1 cellular context compared by ENCODE assay signal in genomic region chr14:75453817-75454434, GRCh38.
TF ChIP-seq lines count a peak whose summit lies in the region.

No MANE protein-coding gene starts in this region.

TF ChIP-seq in GM23338, 12 proteins besides CTCF, POLR2A, EP300 and RAD21 (continued from another document):
- TF ChIP-seq, protein P1, sequence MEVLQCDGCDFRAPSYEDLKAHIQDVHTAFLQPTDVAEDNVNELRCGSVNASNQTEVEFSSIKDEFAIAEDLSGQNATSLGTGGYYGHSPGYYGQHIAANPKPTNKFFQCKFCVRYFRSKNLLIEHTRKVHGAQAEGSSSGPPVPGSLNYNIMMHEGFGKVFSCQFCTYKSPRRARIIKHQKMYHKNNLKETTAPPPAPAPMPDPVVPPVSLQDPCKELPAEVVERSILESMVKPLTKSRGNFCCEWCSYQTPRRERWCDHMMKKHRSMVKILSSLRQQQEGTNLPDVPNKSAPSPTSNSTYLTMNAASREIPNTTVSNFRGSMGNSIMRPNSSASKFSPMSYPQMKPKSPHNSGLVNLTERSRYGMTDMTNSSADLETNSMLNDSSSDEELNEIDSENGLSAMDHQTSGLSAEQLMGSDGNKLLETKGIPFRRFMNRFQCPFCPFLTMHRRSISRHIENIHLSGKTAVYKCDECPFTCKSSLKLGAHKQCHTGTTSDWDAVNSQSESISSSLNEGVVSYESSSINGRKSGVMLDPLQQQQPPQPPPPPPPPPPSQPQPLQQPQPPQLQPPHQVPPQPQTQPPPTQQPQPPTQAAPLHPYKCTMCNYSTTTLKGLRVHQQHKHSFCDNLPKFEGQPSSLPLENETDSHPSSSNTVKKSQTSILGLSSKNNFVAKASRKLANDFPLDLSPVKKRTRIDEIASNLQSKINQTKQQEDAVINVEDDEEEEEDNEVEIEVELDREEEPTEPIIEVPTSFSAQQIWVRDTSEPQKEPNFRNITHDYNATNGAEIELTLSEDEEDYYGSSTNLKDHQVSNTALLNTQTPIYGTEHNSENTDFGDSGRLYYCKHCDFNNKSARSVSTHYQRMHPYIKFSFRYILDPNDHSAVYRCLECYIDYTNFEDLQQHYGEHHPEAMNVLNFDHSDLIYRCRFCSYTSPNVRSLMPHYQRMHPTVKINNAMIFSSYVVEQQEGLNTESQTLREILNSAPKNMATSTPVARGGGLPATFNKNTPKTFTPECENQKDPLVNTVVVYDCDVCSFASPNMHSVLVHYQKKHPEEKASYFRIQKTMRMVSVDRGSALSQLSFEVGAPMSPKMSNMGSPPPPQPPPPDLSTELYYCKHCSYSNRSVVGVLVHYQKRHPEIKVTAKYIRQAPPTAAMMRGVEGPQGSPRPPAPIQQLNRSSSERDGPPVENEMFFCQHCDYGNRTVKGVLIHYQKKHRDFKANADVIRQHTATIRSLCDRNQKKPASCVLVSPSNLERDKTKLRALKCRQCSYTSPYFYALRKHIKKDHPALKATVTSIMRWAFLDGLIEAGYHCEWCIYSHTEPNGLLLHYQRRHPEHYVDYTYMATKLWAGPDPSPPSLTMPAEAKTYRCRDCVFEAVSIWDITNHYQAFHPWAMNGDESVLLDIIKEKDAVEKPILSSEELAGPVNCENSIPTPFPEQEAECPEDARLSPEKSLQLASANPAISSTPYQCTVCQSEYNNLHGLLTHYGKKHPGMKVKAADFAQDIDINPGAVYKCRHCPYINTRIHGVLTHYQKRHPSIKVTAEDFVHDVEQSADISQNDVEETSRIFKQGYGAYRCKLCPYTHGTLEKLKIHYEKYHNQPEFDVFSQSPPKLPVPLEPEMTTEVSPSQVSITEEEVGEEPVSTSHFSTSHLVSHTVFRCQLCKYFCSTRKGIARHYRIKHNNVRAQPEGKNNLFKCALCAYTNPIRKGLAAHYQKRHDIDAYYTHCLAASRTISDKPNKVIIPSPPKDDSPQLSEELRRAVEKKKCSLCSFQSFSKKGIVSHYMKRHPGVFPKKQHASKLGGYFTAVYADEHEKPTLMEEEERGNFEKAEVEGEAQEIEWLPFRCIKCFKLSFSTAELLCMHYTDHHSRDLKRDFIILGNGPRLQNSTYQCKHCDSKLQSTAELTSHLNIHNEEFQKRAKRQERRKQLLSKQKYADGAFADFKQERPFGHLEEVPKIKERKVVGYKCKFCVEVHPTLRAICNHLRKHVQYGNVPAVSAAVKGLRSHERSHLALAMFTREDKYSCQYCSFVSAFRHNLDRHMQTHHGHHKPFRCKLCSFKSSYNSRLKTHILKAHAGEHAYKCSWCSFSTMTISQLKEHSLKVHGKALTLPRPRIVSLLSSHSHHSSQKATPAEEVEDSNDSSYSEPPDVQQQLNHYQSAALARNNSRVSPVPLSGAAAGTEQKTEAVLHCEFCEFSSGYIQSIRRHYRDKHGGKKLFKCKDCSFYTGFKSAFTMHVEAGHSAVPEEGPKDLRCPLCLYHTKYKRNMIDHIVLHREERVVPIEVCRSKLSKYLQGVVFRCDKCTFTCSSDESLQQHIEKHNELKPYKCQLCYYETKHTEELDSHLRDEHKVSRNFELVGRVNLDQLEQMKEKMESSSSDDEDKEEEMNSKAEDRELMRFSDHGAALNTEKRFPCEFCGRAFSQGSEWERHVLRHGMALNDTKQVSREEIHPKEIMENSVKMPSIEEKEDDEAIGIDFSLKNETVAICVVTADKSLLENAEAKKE (CRISPR knock-in tag; IDR thresholded peaks at IDR 0.05), result no peak
- TF ChIP-seq ZNF114 (CRISPR knock-in tag; IDR thresholded peaks at IDR 0.05), result no peak
TF ChIP-seq in GM23338: peak in this region for 0.
